12 cellular contexts compared by ENCODE assay signal in the genomic region with DNA sequence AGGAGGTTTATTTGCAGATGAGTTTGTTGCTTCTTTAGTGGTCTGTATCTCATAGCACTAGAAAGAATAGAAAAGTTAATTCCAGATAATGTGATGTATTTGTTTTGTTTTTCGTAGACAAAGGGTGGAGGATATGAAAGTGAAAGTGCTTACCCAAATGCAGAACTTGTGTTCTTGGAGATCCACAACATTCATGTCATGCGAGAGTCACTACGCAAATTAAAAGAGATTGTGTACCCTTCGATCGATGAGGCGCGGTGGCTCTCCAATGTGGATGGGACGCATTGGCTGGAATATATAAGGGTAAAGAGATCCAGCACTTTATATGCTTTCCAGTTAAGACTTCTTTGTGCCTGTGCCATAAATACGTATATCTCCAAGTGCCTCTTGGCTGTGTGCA. TPM values are rescaled to one million over a fixed set of nuclear protein-coding genes. Genes with fewer than 3 reads are reported as not detected.
A peak's percentile ranks its signal among the peaks of the same experiment; 100 is the strongest.
DNase-seq lines count a peak whose midpoint lies in the region; ATAC-seq, FAIRE-seq and TF ChIP-seq lines count a peak whose summit lies in the region.
"Had no signal": no experiment of that assay in that cellular context is flagged by ENCODE, and none has a peak within 500 bp of the region (broad histone marks: within the 10 kb centered on the region; RNA-seq: fewer than 3 reads in every experiment).

No MANE protein-coding gene starts in this region.

- POLR2A ChIA-PET in activated B cell treated with CpG ODN at 0.5 μM for 24 hours (lab: Charles Lee), result no interaction called here
- POLR2A ChIA-PET in naive thymus-derived CD4-positive, alpha-beta T cell (lab: Charles Lee), result no interaction called here

- H3K4me1 Mint-ChIP-seq in activated B cell treated with CpG ODN at 0.5 μM for 24 hours, result peaks cover 25% of the 10 kb centered on the region
- peaks cover 0 to 36% (median 19%) of the 10 kb centered on the region in 7 donors for H3K4me1 Mint-ChIP-seq in naive thymus-derived CD4-positive, alpha-beta T cell

- peaks cover 9 to 73% (median 15%) of the 10 kb centered on the region in 3 experiments for H3K36me3 ChIP-seq in naive thymus-derived CD4-positive, alpha-beta T cell (ENCODE audit: control insufficient read depth in 2 of 3, insufficient read depth in 3 of 3, low read length in 3 of 3)
- peaks cover 0 to 14% of the 10 kb centered on the region in 2 donors for H3K36me3 ChIP-seq in thyroid gland

- peaks cover 0 to 3% of the 10 kb centered on the region in 2 donors for H3K4me1 ChIP-seq in naive thymus-derived CD4-positive, alpha-beta T cell (ENCODE audit: control insufficient read depth in 2 of 2, insufficient read depth in 2 of 2, low read length in 2 of 2)
- no peaks in the 10 kb centered on the region for H3K4me1 ChIP-seq in thyroid gland
- H3K4me1 ChIP-seq: left ventricle myocardium inferior had no signal

- H3K4me3 Mint-ChIP-seq in activated B cell treated with CpG ODN at 0.5 μM for 24 hours, result peak overlapping the region; percentile 44
- H3K4me3 Mint-ChIP-seq in naive thymus-derived CD4-positive, alpha-beta T cell, result peak overlapping the region in 9 of 10 donors; percentile 18 to 76 (median 61)

- no peaks in the 10 kb centered on the region for H3K9me3 ChIP-seq in naive thymus-derived CD4-positive, alpha-beta T cell (ENCODE audit: control insufficient read depth in 2 of 3, low read length in 3 of 3)
- H3K9me3 ChIP-seq in thyroid gland, result no peaks in the 10 kb centered on the region
- H3K9me3 ChIP-seq: left ventricle myocardium inferior, thoracic aorta had no signal

- no peak for FAIRE-seq in frontal cortex (lab: Jason Lieb, UNC)

- H3K36me3 Mint-ChIP-seq in activated B cell treated with CpG ODN at 0.5 μM for 24 hours (ENCODE audit: low read depth), result peaks cover 84% of the 10 kb centered on the region
- H3K36me3 Mint-ChIP-seq in naive thymus-derived CD4-positive, alpha-beta T cell, result peaks cover 14 to 62% (median 25%) of the 10 kb centered on the region in 5 donors

- peak overlapping the region; percentile 84 for H3K27ac Mint-ChIP-seq in activated B cell treated with CpG ODN at 0.5 μM for 24 hours
- H3K27ac Mint-ChIP-seq in naive thymus-derived CD4-positive, alpha-beta T cell, result peak overlapping the region; percentile 43 to 91 (median 85)

- no peaks in the 10 kb centered on the region for H3K27me3 ChIP-seq in naive thymus-derived CD4-positive, alpha-beta T cell (ENCODE audit: control insufficient read depth in 2 of 2, insufficient read depth in 2 of 2, low read length in 2 of 2)
- H3K27me3 ChIP-seq in thyroid gland, result no peaks in the 10 kb centered on the region

- peak; percentile 47 for ATAC-seq in GM21529 (IDR thresholded peaks at IDR 0.05; ENCODE audit: unreplicated experiment)
- ATAC-seq in activated B cell treated with CpG ODN at 0.5 μM for 24 hours (ENCODE audit: low read depth), result peak; percentile 74
- ATAC-seq in naive thymus-derived CD4-positive, alpha-beta T cell, result peak; percentile 50

- no peak overlapping the region for H3K27ac ChIP-seq in naive thymus-derived CD4-positive, alpha-beta T cell (ENCODE audit: low read depth, low read length)
- no peak overlapping the region for H3K27ac ChIP-seq in thyroid gland
- H3K27ac ChIP-seq: left ventricle myocardium inferior, thoracic aorta had no signal

- WGBS in thyroid gland, 2 donors, result 92% methylated on average over 9 of the region's 9 CpGs

- CTCF ChIA-PET in activated B cell treated with CpG ODN at 0.5 μM for 24 hours (lab: Charles Lee), result no interaction called here
- CTCF ChIA-PET in naive thymus-derived CD4-positive, alpha-beta T cell (lab: Charles Lee), result interaction anchor here (0.5 kb wide), 1 partner anchor 272 kb away, joined by 7 read pairs; no protein-coding TSS in a partner anchor

- no peaks in the 10 kb centered on the region for H3K27me3 Mint-ChIP-seq in activated B cell treated with CpG ODN at 0.5 μM for 24 hours
- H3K27me3 Mint-ChIP-seq in naive thymus-derived CD4-positive, alpha-beta T cell, result no peaks in the 10 kb centered on the region

- H3K9me3 Mint-ChIP-seq in activated B cell treated with CpG ODN at 0.5 μM for 24 hours, result no peaks in the 10 kb centered on the region
- H3K9me3 Mint-ChIP-seq in naive thymus-derived CD4-positive, alpha-beta T cell, result no peaks in the 10 kb centered on the region

- peak; percentile 6 for DNase-seq in GM12865 (ENCODE audit: low read depth)
- DNase-seq in activated B cell treated with CpG ODN at 0.5 μM for 24 hours, result no peak
- peak in 2 of 9 donors; percentile 3 to 7 for DNase-seq in naive thymus-derived CD4-positive, alpha-beta T cell
- no peak for DNase-seq in thyroid gland
- DNase-seq in NCI-H774 (lab: John Stamatoyannopoulos, UW), result no peak
- DNase-seq in frontal cortex (ENCODE audit: low spot score in 2 of 2), result no peak
- DNase-seq: left ventricle myocardium inferior, NCI-H345, nucleus accumbens had no signal

- H3K4me3 ChIP-seq in GM12865 (ENCODE audit: low read depth, low read length) (no peak overlapping the region), thyroid gland (replicated peaks in 1 of 3) (no peak overlapping the region)
- no peak overlapping the region for H3K4me3 ChIP-seq in naive thymus-derived CD4-positive, alpha-beta T cell (ENCODE audit: low read length)
- H3K4me3 ChIP-seq: left ventricle myocardium inferior, smooth muscle cell, thoracic aorta had no signal

- TF ChIP-seq CTCF in GM12865 (IDR thresholded peaks at IDR 0.05; ENCODE audit: insufficient read depth, low read depth, low read length, missing control alignments) (no peak), activated B cell treated with CpG ODN at 0.5 μM for 24 hours (IDR thresholded peaks at IDR 0.05) (no peak), thyroid gland (IDR thresholded peaks at IDR 0.05) (no peak)

- intact Hi-C loops in activated B cell treated with CpG ODN at 0.5 μM for 24 hours (cut with micrococcal nuclease), result loop anchor here (10.0 kb wide), 1 partner anchor 372 kb away; the partner anchor contains the start of gene MAMLD1
- intact Hi-C loops in naive thymus-derived CD4-positive, alpha-beta T cell (cut with micrococcal nuclease), result no loop called here
- intact Hi-C loops in thyroid gland (cut with DNase I), result no loop called here

- TF ChIP-seq POLR2A in thyroid gland (IDR thresholded peaks at IDR 0.05), result no peak

RNA-seq across cellular contexts. Expression of gene MTMR1, which starts 43.3 kb away (rescaled TPM):
- total RNA-seq in activated B cell treated with CpG ODN at 0.5 μM for 24 hours (51.5 and 52.6 TPM in 2 replicates), thyroid gland (10 to 100 TPM; 17.6 to 28.4 (median 24.6) TPM), frontal cortex (34.6 TPM)
- total RNA-seq in naive thymus-derived CD4-positive, alpha-beta T cell, result 10 to 100 TPM; 37.0 to 53.1 (median 42.1) TPM
- polyA plus RNA-seq in naive thymus-derived CD4-positive, alpha-beta T cell, result 10 to 100 TPM; 11.3 to 24.8 TPM
